Comparison of ENCODE assay signal across 19 cellular contexts in genomic region chr11:119027561-119028345, GRCh38. TPM values are rescaled to one million over a fixed set of nuclear protein-coding genes. Genes with fewer than 3 reads are reported as not detected.
DNase-seq lines count a peak whose midpoint lies in the region; ATAC-seq, FAIRE-seq and TF ChIP-seq lines count a peak whose summit lies in the region.
"Had no signal": no experiment of that assay in that cellular context is flagged by ENCODE, and none has a peak within 500 bp of the region (broad histone marks: within the 10 kb centered on the region; RNA-seq: fewer than 3 reads in every experiment).

No MANE protein-coding gene starts in this region.

- no peaks in the 10 kb centered on the region for H3K36me3 ChIP-seq in mucosa of stomach (ENCODE audit: control insufficient read depth, insufficient read depth, low read length)

- no peak for DNase-seq in activated CD4-positive, alpha-beta T cell treated with anti-CD3 and anti-CD28 coated beads, Interleukin-2, amount 10 ng/mL, durations not matched to agents 7 days and 5 days
- no peak for DNase-seq in activated CD4-positive, alpha-beta T cell treated with anti-CD3 and anti-CD28 coated beads, Interleukin-2, amount 50 U/mL, for 4 hours
- DNase-seq in NCI-H526 (lab: John Stamatoyannopoulos, UW): no peak
- DNase-seq in activated CD8-positive, alpha-beta memory T cell treated with anti-CD3 and anti-CD28 coated beads for 24 hours: no peak
- DNase-seq in RCC 7860 (ENCODE audit: low spot score): no peak
- DNase-seq: activated CD8-positive, alpha-beta memory T cell treated with anti-CD3 and anti-CD28 coated beads, Interleukin-2, amount 50 U/mL, for 4 hours; activated naive CD4-positive, alpha-beta T cell treated with Interleukin-2 at 50 U/mL for 16 hours; dorsolateral prefrontal cortex; hippocampal formation; NCI-H1105; stimulated activated CD4-positive, alpha-beta T cell treated with anti-CD3 and anti-CD28 coated beads, Interleukin-12 subunit alpha, Interleukin-12 subunit beta, amount 100 ng/mL, for 4 hours; stimulated activated naive CD4-positive, alpha-beta T cell; trophoblast cell had no signal

- CTCF ChIA-PET in activated CD4-positive, alpha-beta T cell treated with anti-CD3 and anti-CD28 coated beads, Interleukin-2, amount 10 ng/mL, durations not matched to agents 7 days and 5 days (lab: Charles Lee): interaction anchor here (1.0 to 2.1 kb wide), 3 partner anchors 23 to 33 kb away, joined by 3 to 4 read pairs (median 3); partner anchors contain the start of gene CENATAC

- peak overlapping the region; percentile 83 for H3K9ac ChIP-seq in mucosa of stomach (ENCODE audit: low read length)
- H3K9ac ChIP-seq: parathyroid adenoma had no signal

- no peak overlapping the region for H3K4me3 ChIP-seq in mucosa of stomach (ENCODE audit: low read length)
- H3K4me3 ChIP-seq: A549 had no signal

- H3K9me3 Mint-ChIP-seq in activated CD4-positive, alpha-beta T cell treated with anti-CD3 and anti-CD28 coated beads, Interleukin-2, amount 10 ng/mL, durations not matched to agents 7 days and 5 days: no peaks in the 10 kb centered on the region
- H3K9me3 Mint-ChIP-seq in brain: no peaks in the 10 kb centered on the region
- H3K9me3 Mint-ChIP-seq: CD14-positive monocyte had no signal

- no peaks in the 10 kb centered on the region for H3K9me3 ChIP-seq in mucosa of stomach (ENCODE audit: control insufficient read depth, low read length)
- H3K9me3 ChIP-seq: A549 had no signal

- no peaks in the 10 kb centered on the region for H3K27me3 ChIP-seq in mucosa of stomach (ENCODE audit: control insufficient read depth, insufficient read depth, low read length)
- H3K27me3 ChIP-seq: dorsolateral prefrontal cortex had no signal

- peak overlapping the region; percentile 1 for H3K4me3 Mint-ChIP-seq in activated CD4-positive, alpha-beta T cell treated with anti-CD3 and anti-CD28 coated beads, Interleukin-2, amount 10 ng/mL, durations not matched to agents 7 days and 5 days
- peak overlapping the region in 4 of 5 experiments; percentile 39 to 82 (median 49) for H3K4me3 Mint-ChIP-seq in brain
- H3K4me3 Mint-ChIP-seq: CD14-positive monocyte had no signal

- peaks cover 33% of the 10 kb centered on the region for H3K36me3 Mint-ChIP-seq in activated CD4-positive, alpha-beta T cell treated with anti-CD3 and anti-CD28 coated beads, Interleukin-2, amount 10 ng/mL, durations not matched to agents 7 days and 5 days (ENCODE audit: low read depth)
- peaks cover 26% of the 10 kb centered on the region for H3K36me3 Mint-ChIP-seq in brain

- H3K27me3 Mint-ChIP-seq in activated CD4-positive, alpha-beta T cell treated with anti-CD3 and anti-CD28 coated beads, Interleukin-2, amount 10 ng/mL, durations not matched to agents 7 days and 5 days: no peaks in the 10 kb centered on the region
- H3K27me3 Mint-ChIP-seq in brain: peaks cover 4% of the 10 kb centered on the region

- H3K27ac Mint-ChIP-seq in activated CD4-positive, alpha-beta T cell treated with anti-CD3 and anti-CD28 coated beads, Interleukin-2, amount 10 ng/mL, durations not matched to agents 7 days and 5 days: peak overlapping the region; percentile 15
- H3K27ac Mint-ChIP-seq in brain: peak overlapping the region in 4 of 5 experiments; percentile 43 to 70 (median 53)

- TF ChIP-seq CTCF in brain (conservative IDR thresholded peaks at IDR 0.05): no peak

- no peak for ATAC-seq in HG03460 (IDR thresholded peaks at IDR 0.05; ENCODE audit: unreplicated experiment)
- ATAC-seq: A549 had no signal

- H3K4me1 ChIP-seq in mucosa of stomach (ENCODE audit: control insufficient read depth, insufficient read depth, low read length): peaks cover 45% of the 10 kb centered on the region

- no peak for FAIRE-seq in RCC 7860 (lab: Jason Lieb, UNC)
- FAIRE-seq: A549 had no signal

- POLR2A ChIA-PET in activated CD4-positive, alpha-beta T cell treated with anti-CD3 and anti-CD28 coated beads, Interleukin-2, amount 10 ng/mL, durations not matched to agents 7 days and 5 days (lab: Charles Lee): no interaction called here

- H3K4me1 Mint-ChIP-seq in activated CD4-positive, alpha-beta T cell treated with anti-CD3 and anti-CD28 coated beads, Interleukin-2, amount 10 ng/mL, durations not matched to agents 7 days and 5 days: peaks cover 47% of the 10 kb centered on the region
- peaks cover 28% of the 10 kb centered on the region for H3K4me1 Mint-ChIP-seq in brain

RNA-seq across cellular contexts. Expression of gene SLC37A4, which starts 2.9 kb away (rescaled TPM):
- 10 to 100 TPM; 17.9 to 19.4 TPM for total RNA-seq in activated CD4-positive, alpha-beta T cell treated with anti-CD3 and anti-CD28 coated beads, Interleukin-2, amount 10 ng/mL, durations not matched to agents 7 days and 5 days
- 32.4 TPM for polyA plus RNA-seq in brain (ENCODE audit: insufficient read depth, low read depth, low replicate concordance)

RNA-seq across cellular contexts. Expression of gene TRAPPC4, which starts 9.2 kb away (rescaled TPM):
- 10 to 100 TPM; 58.5 to 65.4 TPM for total RNA-seq in activated CD4-positive, alpha-beta T cell treated with anti-CD3 and anti-CD28 coated beads, Interleukin-2, amount 10 ng/mL, durations not matched to agents 7 days and 5 days
- polyA plus RNA-seq in brain (ENCODE audit: insufficient read depth, low read depth, low replicate concordance): 120 TPM

RNA-seq across cellular contexts. Expression of gene RPS25, which starts 9.6 kb away (rescaled TPM):
- total RNA-seq in activated CD4-positive, alpha-beta T cell treated with anti-CD3 and anti-CD28 coated beads, Interleukin-2, amount 10 ng/mL, durations not matched to agents 7 days and 5 days: 1,000 to 10,000 TPM; 1,054 to 1,196 TPM
- 1,223 TPM for polyA plus RNA-seq in brain (ENCODE audit: insufficient read depth, low read depth, low replicate concordance)

RNA-seq across cellular contexts. Expression of gene HYOU1, which starts 29.3 kb away (rescaled TPM):
- total RNA-seq in activated CD4-positive, alpha-beta T cell treated with anti-CD3 and anti-CD28 coated beads, Interleukin-2, amount 10 ng/mL, durations not matched to agents 7 days and 5 days: 100 to 1,000 TPM; 117 to 119 TPM
- polyA plus RNA-seq in brain (ENCODE audit: insufficient read depth, low read depth, low replicate concordance): 161 TPM

RNA-seq across cellular contexts. Expression of gene CENATAC, which starts 29.8 kb away (rescaled TPM):
- total RNA-seq in activated CD4-positive, alpha-beta T cell treated with anti-CD3 and anti-CD28 coated beads, Interleukin-2, amount 10 ng/mL, durations not matched to agents 7 days and 5 days: 10 to 100 TPM; 40.4 to 47.2 TPM
- polyA plus RNA-seq in brain (ENCODE audit: insufficient read depth, low read depth, low replicate concordance): 6.2 TPM
